In the genomic region with DNA sequence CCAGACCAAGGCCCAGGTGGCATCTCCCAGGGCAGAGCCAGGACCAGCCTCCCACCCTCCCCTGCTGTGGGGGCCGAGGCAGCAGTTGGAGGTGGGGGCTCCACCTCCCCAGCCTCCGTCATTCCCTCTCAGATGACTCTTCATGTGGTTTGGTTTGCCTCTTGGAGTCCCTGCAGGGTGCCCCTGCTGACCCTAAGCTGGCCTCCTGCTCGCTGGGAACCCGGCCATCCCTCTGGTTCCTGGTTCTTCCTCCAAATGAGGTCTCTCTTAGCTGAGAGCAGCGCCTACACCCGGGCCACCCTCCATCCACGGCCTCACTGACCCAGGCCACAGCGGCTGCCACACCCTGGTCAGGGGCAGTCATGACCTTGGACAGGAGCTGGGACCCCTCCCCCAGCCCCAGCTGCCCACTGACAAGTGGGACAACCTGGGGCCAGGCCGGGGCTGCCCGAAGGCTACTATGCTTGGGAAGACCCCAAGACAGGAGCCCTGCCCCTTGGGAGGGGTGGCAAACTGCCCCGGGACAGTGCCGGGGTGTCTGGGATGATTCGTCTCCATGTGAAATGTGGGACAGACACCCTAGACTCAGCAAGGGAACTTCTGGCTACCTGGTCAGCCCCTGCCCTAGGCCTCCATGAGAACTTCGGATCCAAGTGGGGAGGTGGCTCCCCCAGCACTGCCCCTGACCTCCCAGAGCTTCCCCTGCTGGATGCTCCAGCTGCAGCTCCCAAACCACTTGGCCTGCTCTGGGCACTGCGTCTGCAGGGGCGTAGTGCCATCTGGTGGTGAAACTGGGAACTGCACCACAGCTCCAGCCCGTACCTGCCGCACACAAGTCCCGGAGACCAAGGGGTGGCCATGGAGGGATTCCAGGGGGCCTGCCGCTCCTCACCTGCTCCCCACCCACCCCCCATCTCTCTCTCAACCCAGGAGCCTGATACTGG, we compare ENCODE assay signal across 8 cellular contexts.
DNase-seq lines count a peak whose midpoint lies in the region; ATAC-seq and TF ChIP-seq lines count a peak whose summit lies in the region.

No MANE protein-coding gene starts in this region.

- H3K27ac Mint-ChIP-seq in activated CD4-positive, alpha-beta T cell treated with anti-CD3 and anti-CD28 coated beads, Interleukin-2, amount 10 ng/mL, durations not matched to agents 7 days and 5 days, result no peak overlapping the region

- no peak overlapping the region for H3K4me3 ChIP-seq in AG10803 (ENCODE audit: low read length)
- H3K4me3 ChIP-seq in lower leg skin (ENCODE audit: low read depth, poor library complexity, severe bottlenecking), result no peak overlapping the region

- H3K4me1 Mint-ChIP-seq in activated CD4-positive, alpha-beta T cell treated with anti-CD3 and anti-CD28 coated beads, Interleukin-2, amount 10 ng/mL, durations not matched to agents 7 days and 5 days, result no peaks in the 10 kb centered on the region

- H3K4me3 Mint-ChIP-seq in activated CD4-positive, alpha-beta T cell treated with anti-CD3 and anti-CD28 coated beads, Interleukin-2, amount 10 ng/mL, durations not matched to agents 7 days and 5 days, result no peak overlapping the region

- peak; percentile 69 for DNase-seq in AG10803 (ENCODE audit: low read depth)
- DNase-seq in H4 (ENCODE audit: low spot score), result peak; percentile 60
- peak; percentile 51 for DNase-seq in NCI-H510A treated with DMSO at 0.1 percent for 48 hours (lab: John Stamatoyannopoulos, UW)
- DNase-seq in activated CD4-positive, alpha-beta T cell treated with anti-CD3 and anti-CD28 coated beads, Interleukin-2, amount 10 ng/mL, durations not matched to agents 7 days and 5 days, result peak; percentile 79
- DNase-seq in dermis blood vessel endothelial cell, result peak; percentile 92
- peak; percentile 78 to 97 for DNase-seq in lower leg skin (ENCODE audit: low spot score in 2 of 2)
- DNase-seq in stimulated activated CD4-positive, alpha-beta T cell treated with anti-CD3 and anti-CD28 coated beads, TNF-alpha, amount 100 ng/mL, for 24 hours (ENCODE audit: low read depth in 3 of 3), result peak; percentile 65 to 81 (median 68)

- CTCF ChIA-PET in activated CD4-positive, alpha-beta T cell treated with anti-CD3 and anti-CD28 coated beads, Interleukin-2, amount 10 ng/mL, durations not matched to agents 7 days and 5 days (lab: Charles Lee), result interaction anchor here (0.6 to 1.5 kb wide), 15 partner anchors 9 to 427 kb away, joined by 3 to 6 read pairs (median 4); no protein-coding TSS in a partner anchor

- WGBS in lower leg skin, 2 donors, result 33 to 36% methylated on average over 13 to 20 of the region's 20 CpGs

- H3K27me3 Mint-ChIP-seq in activated CD4-positive, alpha-beta T cell treated with anti-CD3 and anti-CD28 coated beads, Interleukin-2, amount 10 ng/mL, durations not matched to agents 7 days and 5 days, result no peaks in the 10 kb centered on the region

- no peaks in the 10 kb centered on the region for H3K36me3 Mint-ChIP-seq in activated CD4-positive, alpha-beta T cell treated with anti-CD3 and anti-CD28 coated beads, Interleukin-2, amount 10 ng/mL, durations not matched to agents 7 days and 5 days (ENCODE audit: low read depth)

- no peak for ATAC-seq in HG02884 (IDR thresholded peaks at IDR 0.05; ENCODE audit: unreplicated experiment)

- POLR2A ChIA-PET in activated CD4-positive, alpha-beta T cell treated with anti-CD3 and anti-CD28 coated beads, Interleukin-2, amount 10 ng/mL, durations not matched to agents 7 days and 5 days (lab: Charles Lee), result no interaction called here

- intact Hi-C loops in lower leg skin (cut with DNase I; ENCODE audit: low total_unique reads), result loop anchor here (10.0 kb wide), 2 partner anchors 71 to 149 kb away; no protein-coding TSS in a partner anchor

- no peaks in the 10 kb centered on the region for H3K9me3 Mint-ChIP-seq in activated CD4-positive, alpha-beta T cell treated with anti-CD3 and anti-CD28 coated beads, Interleukin-2, amount 10 ng/mL, durations not matched to agents 7 days and 5 days

- peak; percentile 91 for TF ChIP-seq CTCF in AG10803 (conservative IDR thresholded peaks at IDR 0.05; ENCODE audit: low read length)
- TF ChIP-seq CTCF in lower leg skin (IDR thresholded peaks at IDR 0.05), result peak in 1 of 3 donors; percentile 88

- no peak for TF ChIP-seq POLR2A in lower leg skin (IDR thresholded peaks at IDR 0.05)
